Comparison of ENCODE assay signal across 12 cellular contexts in genomic region chr17:64983708-64984107, GRCh38.
DNase-seq lines count a peak whose midpoint lies in the region; ATAC-seq lines count a peak whose summit lies in the region.
"Had no signal": no experiment of that assay in that cellular context is flagged by ENCODE, and none has a peak within 500 bp of the region (broad histone marks: within the 10 kb centered on the region; RNA-seq: fewer than 3 reads in every experiment).

No MANE protein-coding gene starts in this region.

- no peak for ATAC-seq in stimulated activated memory B cell treated with anti-CD40 and anti-IgM and Interleukin-4, amounts not matched to agents 10 μg/mL and 1 μg/mL and 100 μg/mL, for 72 hours
- ATAC-seq: esophagus mucosa had no signal

- peaks cover 5% of the 10 kb centered on the region for H3K36me3 Mint-ChIP-seq in T-helper 1 cell treated with Interleukin-12 subunit alpha and Interleukin-12 subunit beta and Interleukin-4 antibody, amounts not matched to agents 30 μg/mL and 1 μg/mL, for 36 hours (ENCODE audit: low read depth)
- H3K36me3 Mint-ChIP-seq in T-helper 2 cell treated with Interferon-gamma antibody and Interleukin-4, amounts not matched to agents 5 μg/mL and 100 μg/mL, for 36 hours (ENCODE audit: low read depth): peaks cover 16% of the 10 kb centered on the region
- H3K36me3 Mint-ChIP-seq in stimulated activated memory B cell treated with anti-CD40 and anti-IgM and Interleukin-4, amounts not matched to agents 10 μg/mL and 1 μg/mL and 100 μg/mL, for 72 hours: peaks cover 6% of the 10 kb centered on the region

- no peaks in the 10 kb centered on the region for H3K27me3 Mint-ChIP-seq in T-helper 1 cell treated with Interleukin-12 subunit alpha and Interleukin-12 subunit beta and Interleukin-4 antibody, amounts not matched to agents 30 μg/mL and 1 μg/mL, for 36 hours (ENCODE audit: low read depth)
- no peaks in the 10 kb centered on the region for H3K27me3 Mint-ChIP-seq in T-helper 2 cell treated with Interferon-gamma antibody and Interleukin-4, amounts not matched to agents 5 μg/mL and 100 μg/mL, for 36 hours (ENCODE audit: low read depth)
- H3K27me3 Mint-ChIP-seq in stimulated activated memory B cell treated with anti-CD40 and anti-IgM and Interleukin-4, amounts not matched to agents 10 μg/mL and 1 μg/mL and 100 μg/mL, for 72 hours: no peaks in the 10 kb centered on the region

- no peak overlapping the region for H3K4me3 Mint-ChIP-seq in T-helper 1 cell treated with Interleukin-12 subunit alpha and Interleukin-12 subunit beta and Interleukin-4 antibody, amounts not matched to agents 30 μg/mL and 1 μg/mL, for 36 hours
- H3K4me3 Mint-ChIP-seq in T-helper 2 cell treated with Interferon-gamma antibody and Interleukin-4, amounts not matched to agents 5 μg/mL and 100 μg/mL, for 36 hours: peak overlapping the region; percentile 75
- H3K4me3 Mint-ChIP-seq in stimulated activated memory B cell treated with anti-CD40 and anti-IgM and Interleukin-4, amounts not matched to agents 10 μg/mL and 1 μg/mL and 100 μg/mL, for 72 hours: no peak overlapping the region

- peaks cover 42% of the 10 kb centered on the region for H3K4me1 Mint-ChIP-seq in T-helper 1 cell treated with Interleukin-12 subunit alpha and Interleukin-12 subunit beta and Interleukin-4 antibody, amounts not matched to agents 30 μg/mL and 1 μg/mL, for 36 hours (ENCODE audit: low read depth)
- peaks cover 49% of the 10 kb centered on the region for H3K4me1 Mint-ChIP-seq in T-helper 2 cell treated with Interferon-gamma antibody and Interleukin-4, amounts not matched to agents 5 μg/mL and 100 μg/mL, for 36 hours (ENCODE audit: low read depth)
- peaks cover 54% of the 10 kb centered on the region for H3K4me1 Mint-ChIP-seq in stimulated activated memory B cell treated with anti-CD40 and anti-IgM and Interleukin-4, amounts not matched to agents 10 μg/mL and 1 μg/mL and 100 μg/mL, for 72 hours

- DNase-seq in T-helper 1 cell: no peak
- DNase-seq in T-helper 2 cell treated with Interferon-gamma antibody and Interleukin-4, amounts not matched to agents 5 μg/mL and 100 μg/mL, for 36 hours (ENCODE audit: low spot score): no peak
- DNase-seq in ecto neural progenitor cell (ENCODE audit: low spot score): peak; percentile 29
- DNase-seq in NCI-H226: no peak
- DNase-seq in activated effector memory CD4-positive, alpha-beta T cell treated with Interleukin-2 at 50 U/mL for 16 hours: no peak
- DNase-seq in NCI-H2196 treated with DMSO at 0.1 percent for 48 hours (lab: John Stamatoyannopoulos, UW; ENCODE audit: unreplicated experiment): no peak
- DNase-seq: NCI-H446; stimulated activated CD4-positive, alpha-beta T cell treated with anti-CD3 and anti-CD28 coated beads, Interleukin-1b, Interleukin-23, amount 100 ng/mL, for 48 hours; SW 1271 had no signal

- peaks cover 9% of the 10 kb centered on the region for H3K9me3 Mint-ChIP-seq in T-helper 1 cell treated with Interleukin-12 subunit alpha and Interleukin-12 subunit beta and Interleukin-4 antibody, amounts not matched to agents 30 μg/mL and 1 μg/mL, for 36 hours
- H3K9me3 Mint-ChIP-seq in T-helper 2 cell treated with Interferon-gamma antibody and Interleukin-4, amounts not matched to agents 5 μg/mL and 100 μg/mL, for 36 hours: peaks cover 11% of the 10 kb centered on the region
- peaks cover 2% of the 10 kb centered on the region for H3K9me3 Mint-ChIP-seq in stimulated activated memory B cell treated with anti-CD40 and anti-IgM and Interleukin-4, amounts not matched to agents 10 μg/mL and 1 μg/mL and 100 μg/mL, for 72 hours

- H3K27ac Mint-ChIP-seq in T-helper 1 cell treated with Interleukin-12 subunit alpha and Interleukin-12 subunit beta and Interleukin-4 antibody, amounts not matched to agents 30 μg/mL and 1 μg/mL, for 36 hours: peak overlapping the region; percentile 98
- H3K27ac Mint-ChIP-seq in T-helper 2 cell treated with Interferon-gamma antibody and Interleukin-4, amounts not matched to agents 5 μg/mL and 100 μg/mL, for 36 hours: peak overlapping the region; percentile 94
- peak overlapping the region; percentile 97 for H3K27ac Mint-ChIP-seq in stimulated activated memory B cell treated with anti-CD40 and anti-IgM and Interleukin-4, amounts not matched to agents 10 μg/mL and 1 μg/mL and 100 μg/mL, for 72 hours
